ENCODE assay signal across 1 cellular context in genomic region chr17:35087731-35088646, GRCh38.
A peak's percentile ranks its signal among the peaks of the same experiment; 100 is the strongest.
TF ChIP-seq lines count a peak whose summit lies in the region.

No MANE protein-coding gene starts in this region.

TF ChIP-seq in HepG2, 621 proteins besides CTCF, POLR2A, EP300 and RAD21 (continued from another document and continues in another):
- TF ChIP-seq ZGPAT (CRISPR knock-in tag; IDR thresholded peaks at IDR 0.05) (no peak; the same call in 1 of the 2 replicates), MAFG (CRISPR knock-in tag; IDR thresholded peaks at IDR 0.05) (no peak), ZNF564 (CRISPR knock-in tag; IDR thresholded peaks at IDR 0.05) (no peak), TP53 (CRISPR knock-in tag; conservative IDR thresholded peaks at IDR 0.05) (no peak), ZBTB7B (CRISPR knock-in tag; IDR thresholded peaks at IDR 0.05) (peak; percentile 38; the same call in 1 of the 2 replicates), GATAD2A (CRISPR knock-in tag; IDR thresholded peaks at IDR 0.05) (peak; percentile 22; the same call in 1 of the 2 replicates), GTF3A (CRISPR knock-in tag; conservative IDR thresholded peaks at IDR 0.05) (no peak), NPAS2 (CRISPR knock-in tag; IDR thresholded peaks at IDR 0.05; ENCODE audit: borderline replicate concordance) (no peak), TFE3 (CRISPR knock-in tag; IDR thresholded peaks at IDR 0.05) (no peak), NAIF1 (CRISPR knock-in tag; IDR thresholded peaks at IDR 0.05; ENCODE audit: borderline replicate concordance) (no peak), HNF4A (CRISPR knock-in tag; IDR thresholded peaks at IDR 0.05) (peak; percentile 67), KDM2A (CRISPR knock-in tag; IDR thresholded peaks at IDR 0.05; ENCODE audit: borderline replicate concordance, low read depth) (no peak), POLR2G (IDR thresholded peaks at IDR 0.05; ENCODE audit: low read depth, low read length) (peak; percentile 35; the same call in 1 of the 2 replicates), ZNF749 (CRISPR knock-in tag; IDR thresholded peaks at IDR 0.05; ENCODE audit: borderline replicate concordance) (no peak), ZBTB46 (CRISPR knock-in tag; IDR thresholded peaks at IDR 0.05; ENCODE audit: borderline replicate concordance) (no peak), HMG20A (CRISPR knock-in tag; IDR thresholded peaks at IDR 0.05; ENCODE audit: borderline replicate concordance) (peak; percentile 8; the same call in 1 of the 2 replicates), SOX13 (IDR thresholded peaks at IDR 0.05) (no peak), SOX13 (CRISPR knock-in tag; conservative IDR thresholded peaks at IDR 0.05 in 1 of 2, IDR thresholded peaks at IDR 0.05 in 1 of 2) (peak in 1 of 2 experiments; percentile 21; a peak in 1 of 4 replicates), ZNF687 (CRISPR knock-in tag; IDR thresholded peaks at IDR 0.05) (peak; percentile 75), TCF7 (IDR thresholded peaks at IDR 0.05; ENCODE audit: low read depth) (peak; percentile 23; the same call in 1 of the 2 replicates), ZNF235 (CRISPR knock-in tag; IDR thresholded peaks at IDR 0.05; ENCODE audit: borderline replicate concordance) (no peak), ZNF468 (CRISPR knock-in tag; IDR thresholded peaks at IDR 0.05) (no peak), NCOR1 (IDR thresholded peaks at IDR 0.05; ENCODE audit: borderline replicate concordance, low read length) (peak; percentile 32; the same call in 1 of the 2 replicates), FOXA3 (CRISPR knock-in tag; IDR thresholded peaks at IDR 0.05) (peak; percentile 33; the same call in 1 of the 2 replicates), ZNF746 (CRISPR knock-in tag; IDR thresholded peaks at IDR 0.05) (no peak), SAP130 (CRISPR knock-in tag; IDR thresholded peaks at IDR 0.05; ENCODE audit: low read depth) (peak; percentile 71), NBN (conservative IDR thresholded peaks at IDR 0.05) (no peak), ERF (CRISPR knock-in tag; IDR thresholded peaks at IDR 0.05) (peak; percentile 31; the same call in 1 of the 2 replicates), THRA (CRISPR knock-in tag; IDR thresholded peaks at IDR 0.05; ENCODE audit: borderline replicate concordance) (0 out of 2 replicates have a peak, but pooled peaks have one; percentile 21), ZFX (CRISPR knock-in tag; IDR thresholded peaks at IDR 0.05; ENCODE audit: low read depth) (0 out of 2 replicates have a peak, but pooled peaks have one; percentile 5), CSRNP1 (CRISPR knock-in tag; IDR thresholded peaks at IDR 0.05) (0 out of 2 replicates have a peak, but pooled peaks have one; percentile 18), FOXP1 (IDR thresholded peaks at IDR 0.05) (no peak), FOXP1 (CRISPR knock-in tag; IDR thresholded peaks at IDR 0.05) (0 out of 2 replicates have a peak, but pooled peaks have one; percentile 28), PHF8 (CRISPR knock-in tag; IDR thresholded peaks at IDR 0.05) (0 out of 2 replicates have a peak, but pooled peaks have one; percentile 36), PRDM15 (CRISPR knock-in tag; IDR thresholded peaks at IDR 0.05) (no peak), REPIN1 (CRISPR knock-in tag; IDR thresholded peaks at IDR 0.05; ENCODE audit: borderline replicate concordance, low read depth) (no peak), ZNF616 (CRISPR knock-in tag; IDR thresholded peaks at IDR 0.05; ENCODE audit: low read depth) (no peak), TFAP4 (IDR thresholded peaks at IDR 0.05; ENCODE audit: borderline replicate concordance, low read depth) (0 out of 2 replicates have a peak, but pooled peaks have one; percentile 10), PAXIP1 (CRISPR knock-in tag; conservative IDR thresholded peaks at IDR 0.05) (0 out of 2 replicates have a peak, but pooled peaks have one; percentile 38), ZNF251 (CRISPR knock-in tag; IDR thresholded peaks at IDR 0.05) (no peak), ETV5 (CRISPR knock-in tag; IDR thresholded peaks at IDR 0.05; ENCODE audit: borderline replicate concordance) (peak; percentile 26; the same call in 1 of the 2 replicates)
